Comparison of ENCODE assay signal across 10 cellular contexts in genomic region chr1:209076688-209077087, GRCh38.
DNase-seq lines count a peak whose midpoint lies in the region; ATAC-seq and TF ChIP-seq lines count a peak whose summit lies in the region.
"Had no signal": no experiment of that assay in that cellular context is flagged by ENCODE, and none has a peak within 500 bp of the region (broad histone marks: within the 10 kb centered on the region; RNA-seq: fewer than 3 reads in every experiment).

No MANE protein-coding gene starts in this region.

- TF ChIP-seq CTCF in A673 (conservative IDR thresholded peaks at IDR 0.05; ENCODE audit: low read depth, low read length) = peak; percentile 52
- TF ChIP-seq CTCF in endodermal cell (conservative IDR thresholded peaks at IDR 0.05) = peak; percentile 58
- TF ChIP-seq CTCF in prostate gland (IDR thresholded peaks at IDR 0.05) = no peak
- TF ChIP-seq CTCF in activated CD8-positive, alpha-beta T cell treated with anti-CD3 and anti-CD28 coated beads for 36 hours (IDR thresholded peaks at IDR 0.05) = no peak

- 87 to 91% methylated on average over 2 to 3 of the region's 3 CpGs for WGBS in endodermal cell (ENCODE audit: insufficient coverage in 1 of 2, insufficient read length in 1 of 2), 2 experiments
- WGBS in prostate gland = 91% methylated on average over 3 of the region's 3 CpGs

- H3K27ac Mint-ChIP-seq in endodermal cell = no peak overlapping the region
- no peak overlapping the region for H3K27ac Mint-ChIP-seq in activated CD8-positive, alpha-beta T cell treated with anti-CD3 and anti-CD28 coated beads for 36 hours

- peaks cover 15% of the 10 kb centered on the region for H3K9me3 Mint-ChIP-seq in endodermal cell
- H3K9me3 Mint-ChIP-seq in activated CD8-positive, alpha-beta T cell treated with anti-CD3 and anti-CD28 coated beads for 36 hours = no peaks in the 10 kb centered on the region

- H3K36me3 ChIP-seq in A673 (ENCODE audit: insufficient read depth, low read length, poor library complexity, severe bottlenecking) (no peaks in the 10 kb centered on the region), endodermal cell (ENCODE audit: control insufficient read depth, insufficient read depth, low read length) (no peaks in the 10 kb centered on the region), prostate gland (no peaks in the 10 kb centered on the region)

- H3K27ac ChIP-seq in A673 (ENCODE audit: low read depth, low read length, poor library complexity, severe bottlenecking) = no peak overlapping the region
- no peak overlapping the region for H3K27ac ChIP-seq in endodermal cell (ENCODE audit: low read depth, low read length)
- H3K27ac ChIP-seq in prostate gland = no peak overlapping the region
- H3K27ac ChIP-seq: psoas muscle had no signal

- TF ChIP-seq POLR2A in prostate gland (IDR thresholded peaks at IDR 0.05) = no peak

- peaks cover 14% of the 10 kb centered on the region for H3K4me1 Mint-ChIP-seq in endodermal cell
- H3K4me1 Mint-ChIP-seq in activated CD8-positive, alpha-beta T cell treated with anti-CD3 and anti-CD28 coated beads for 36 hours (ENCODE audit: low read depth) = no peaks in the 10 kb centered on the region

- DNase-seq in A673 (ENCODE audit: low spot score) (peak; percentile 50), NCI-H524 (lab: John Stamatoyannopoulos, UW) (peak; percentile 23 to 49), endodermal cell (no peak), KG1 (lab: John Stamatoyannopoulos, UW) (no peak), prostate gland (ENCODE audit: low spot score) (no peak)
- DNase-seq in activated CD8-positive, alpha-beta memory T cell treated with anti-CD3 and anti-CD28 coated beads, Interleukin-2, amount 50 U/mL, for 48 hours = no peak
- no peak for DNase-seq in activated CD8-positive, alpha-beta T cell treated with anti-CD3 and anti-CD28 coated beads for 36 hours
- DNase-seq: NCI-H510A, psoas muscle had no signal

- H3K9ac ChIP-seq in endodermal cell (ENCODE audit: extremely low read depth, low read length, poor library complexity, severe bottlenecking) = no peak overlapping the region

- BruUV-seq in A673 (replicated peaks; lab: Mats Ljungman, UMichigan) = no TSS peak

- H3K9me3 ChIP-seq in A673 (ENCODE audit: low read depth, low read length, poor library complexity, severe bottlenecking) (no peaks in the 10 kb centered on the region), endodermal cell (ENCODE audit: control insufficient read depth, low read length) (peaks cover 20% of the 10 kb centered on the region), prostate gland (no peaks in the 10 kb centered on the region)
- H3K9me3 ChIP-seq: psoas muscle had no signal

- H3K4me1 ChIP-seq in A673 (ENCODE audit: insufficient read depth, low read length, poor library complexity, severe bottlenecking) = no peaks in the 10 kb centered on the region
- H3K4me1 ChIP-seq in endodermal cell (ENCODE audit: control insufficient read depth, insufficient read depth, low read length) = peaks cover 4% of the 10 kb centered on the region
- H3K4me1 ChIP-seq in prostate gland (replicated peaks) = no peaks in the 10 kb centered on the region
- H3K4me1 ChIP-seq: psoas muscle had no signal

- H3K4me3 Mint-ChIP-seq in endodermal cell = no peak overlapping the region
- no peak overlapping the region for H3K4me3 Mint-ChIP-seq in activated CD8-positive, alpha-beta T cell treated with anti-CD3 and anti-CD28 coated beads for 36 hours

- CTCF ChIA-PET in A673 (lab: Charles Lee) = no interaction called here
- CTCF ChIA-PET in activated CD8-positive, alpha-beta T cell treated with anti-CD3 and anti-CD28 coated beads for 36 hours (lab: Charles Lee) = interaction anchor here (1.6 kb wide), 1 partner anchor 126 kb away, joined by 3 read pairs; no protein-coding TSS in a partner anchor

- H3K27me3 ChIP-seq in A673 (replicated peaks; ENCODE audit: insufficient read depth, low read depth, low read length, poor library complexity) (peaks cover 7% of the 10 kb centered on the region), endodermal cell (ENCODE audit: control insufficient read depth, insufficient read depth, low read length, poor library complexity, severe bottlenecking) (no peaks in the 10 kb centered on the region), prostate gland (replicated peaks; ENCODE audit: insufficient read depth) (no peaks in the 10 kb centered on the region)

- intact Hi-C loops in A673 (cut with micrococcal nuclease; ENCODE audit: unreplicated experiment) = loop anchor here (10.0 kb wide), 1 partner anchor 128 kb away; no protein-coding TSS in a partner anchor
- intact Hi-C loops in prostate gland (cut with DNase I) = no loop called here
- intact Hi-C loops in activated CD8-positive, alpha-beta T cell treated with anti-CD3 and anti-CD28 coated beads for 36 hours (cut with micrococcal nuclease) = no loop called here

- H3K27me3 Mint-ChIP-seq in endodermal cell (ENCODE audit: insufficient read depth) = no peaks in the 10 kb centered on the region
- H3K27me3 Mint-ChIP-seq in activated CD8-positive, alpha-beta T cell treated with anti-CD3 and anti-CD28 coated beads for 36 hours = no peaks in the 10 kb centered on the region

- POLR2A ChIA-PET in A673 (lab: Charles Lee; ENCODE audit: low non-redundant PET) = no interaction called here
- POLR2A ChIA-PET in activated CD8-positive, alpha-beta T cell treated with anti-CD3 and anti-CD28 coated beads for 36 hours (lab: Charles Lee) = no interaction called here

- no peaks in the 10 kb centered on the region for H3K36me3 Mint-ChIP-seq in endodermal cell (ENCODE audit: low read depth)
- no peaks in the 10 kb centered on the region for H3K36me3 Mint-ChIP-seq in activated CD8-positive, alpha-beta T cell treated with anti-CD3 and anti-CD28 coated beads for 36 hours (ENCODE audit: low read depth)

- peak; percentile 62 for ATAC-seq in GM18909 (IDR thresholded peaks at IDR 0.05; ENCODE audit: poor library complexity, unreplicated experiment)
- ATAC-seq in activated CD8-positive, alpha-beta T cell treated with anti-CD3 and anti-CD28 coated beads for 36 hours = no peak
- ATAC-seq: psoas muscle had no signal

- no peak overlapping the region for H3K4me3 ChIP-seq in A673 (ENCODE audit: low read depth, low read length, poor library complexity, severe bottlenecking)
- no peak overlapping the region for H3K4me3 ChIP-seq in endodermal cell (ENCODE audit: low read length)
- no peak overlapping the region for H3K4me3 ChIP-seq in prostate gland
- H3K4me3 ChIP-seq: psoas muscle had no signal

Comparison
In these comparisons a context has a peak if more than half of its experiments do, and no peak if none do; other contexts are left out.
1. DNase-seq: peak in A673 (single experiment) and NCI-H524 (2 of 2); none in endodermal cell (single experiment), activated CD8-positive, alpha-beta memory T cell treated with anti-CD3 and anti-CD28 coated beads, Interleukin-2, amount 50 U/mL, for 48 hours (single experiment), KG1 (single experiment), prostate gland (single experiment) and activated CD8-positive, alpha-beta T cell treated with anti-CD3 and anti-CD28 coated beads for 36 hours (single experiment).
2. CTCF ChIP-seq: peak in A673 (single experiment) and endodermal cell (single experiment); none in prostate gland (0 of 4) and activated CD8-positive, alpha-beta T cell treated with anti-CD3 and anti-CD28 coated beads for 36 hours (single experiment).